Comparison of ENCODE assay signal across 8 cellular contexts in genomic region chr14:20683896-20684661, GRCh38. TPM values are rescaled to one million over a fixed set of nuclear protein-coding genes. Genes with fewer than 3 reads are reported as not detected.
A peak's percentile ranks its signal among the peaks of the same experiment; 100 is the strongest.
DNase-seq lines count a peak whose midpoint lies in the region; ATAC-seq, FAIRE-seq and TF ChIP-seq lines count a peak whose summit lies in the region.

RNASE4 (plus strand) TSS chr14:20684560; CDS start chr14:20699372, 14,812 bp downstream.

- H3K4me3 Mint-ChIP-seq in activated CD4-positive, alpha-beta memory T cell treated with anti-CD3 and anti-CD28 coated beads, Interleukin-2, amount 10 ng/mL, durations not matched to agents 7 days and 5 days = no peak within 1 kb of the TSS

- no peaks in the 10 kb centered on the region for H3K9me3 Mint-ChIP-seq in activated CD4-positive, alpha-beta memory T cell treated with anti-CD3 and anti-CD28 coated beads, Interleukin-2, amount 10 ng/mL, durations not matched to agents 7 days and 5 days

- H3K27ac Mint-ChIP-seq in activated CD4-positive, alpha-beta memory T cell treated with anti-CD3 and anti-CD28 coated beads, Interleukin-2, amount 10 ng/mL, durations not matched to agents 7 days and 5 days = no peak within 1 kb of the TSS

- H3K27ac ChIP-seq in lower lobe of right lung = peak within 1 kb of the TSS; percentile 100

- no peaks in the 10 kb centered on the region for H3K36me3 Mint-ChIP-seq in activated CD4-positive, alpha-beta memory T cell treated with anti-CD3 and anti-CD28 coated beads, Interleukin-2, amount 10 ng/mL, durations not matched to agents 7 days and 5 days (ENCODE audit: low read depth)

- intact Hi-C loops in lower lobe of right lung (cut with DNase I) = no loop called here

- POLR2A ChIA-PET in activated CD4-positive, alpha-beta memory T cell treated with anti-CD3 and anti-CD28 coated beads, Interleukin-2, amount 10 ng/mL, durations not matched to agents 7 days and 5 days (lab: Charles Lee) = interaction anchor here (0.6 to 6.7 kb wide), 19 partner anchors 9 to 420 kb away, joined by 3 to 69 read pairs (median 5); partner anchors contain the start of genes APEX1, CCNB1IP1, OSGEP and PARP2

- no peaks in the 10 kb centered on the region for H3K27me3 Mint-ChIP-seq in activated CD4-positive, alpha-beta memory T cell treated with anti-CD3 and anti-CD28 coated beads, Interleukin-2, amount 10 ng/mL, durations not matched to agents 7 days and 5 days

- H3K4me3 ChIP-seq in lower lobe of right lung = peak within 1 kb of the TSS; percentile 81

- peak; percentile 39; the same call in 1 of the 2 replicates for TF ChIP-seq POLR2A in GM12892 (IDR thresholded peaks at IDR 0.05; ENCODE audit: low read depth, low read length)

- peaks cover 15% of the 10 kb centered on the region for H3K4me1 Mint-ChIP-seq in activated CD4-positive, alpha-beta memory T cell treated with anti-CD3 and anti-CD28 coated beads, Interleukin-2, amount 10 ng/mL, durations not matched to agents 7 days and 5 days

- no peaks in the 10 kb centered on the region for H3K27me3 ChIP-seq in lower lobe of right lung (ENCODE audit: low read depth)

- no peaks in the 10 kb centered on the region for H3K9me3 ChIP-seq in lower lobe of right lung

- peaks cover 4% of the 10 kb centered on the region for H3K36me3 ChIP-seq in lower lobe of right lung

- ATAC-seq in HG02840 (IDR thresholded peaks at IDR 0.05; ENCODE audit: low FRiP score, unreplicated experiment) (peak; percentile 39), lower lobe of right lung (peak; percentile 71 to 79), GM21447 (IDR thresholded peaks at IDR 0.05; ENCODE audit: unreplicated experiment) (no peak)

- FAIRE-seq in GM12892 (lab: Jason Lieb, UNC) = peak; percentile 67

- DNase-seq in GM12892 (ENCODE audit: insufficient read length) (peak; percentile 40), NCI-H526 (lab: John Stamatoyannopoulos, UW) (peak; percentile 72), ecto neural progenitor cell (ENCODE audit: low spot score) (peak; percentile 88), lower lobe of right lung (peak; percentile 93)
- peak; percentile 86 for DNase-seq in activated CD4-positive, alpha-beta memory T cell treated with anti-CD3 and anti-CD28 coated beads, Interleukin-2, amount 10 ng/mL, durations not matched to agents 7 days and 5 days
- DNase-seq in stimulated activated CD4-positive, alpha-beta T cell treated with anti-CD3 and anti-CD28 coated beads, Interleukin-4, amount 100 ng/mL, for 4 hours = peak; percentile 77 to 78

- H3K4me1 ChIP-seq in lower lobe of right lung = peaks cover 49% of the 10 kb centered on the region

- CTCF ChIA-PET in activated CD4-positive, alpha-beta memory T cell treated with anti-CD3 and anti-CD28 coated beads, Interleukin-2, amount 10 ng/mL, durations not matched to agents 7 days and 5 days (lab: Charles Lee) = interaction anchor here (0.9 to 13.8 kb wide), 7 partner anchors 8 to 341 kb away, joined by 3 to 179 read pairs (median 7); partner anchors contain the start of gene PARP2

- TF ChIP-seq CTCF in lower lobe of right lung (IDR thresholded peaks at IDR 0.05) = no peak

RNA-seq across cellular contexts. Expression of gene RNASE4, which starts in this region (rescaled TPM):
- polyA plus RNA-seq in GM12892 (2012; ENCODE audit: missing spikeins) = 1.8 TPM
- total RNA-seq in activated CD4-positive, alpha-beta memory T cell treated with anti-CD3 and anti-CD28 coated beads, Interleukin-2, amount 10 ng/mL, durations not matched to agents 7 days and 5 days = 1 to 10 TPM; 2.7 to 4.7 TPM
- total RNA-seq in lower lobe of right lung = 41.0 TPM

Comparison
In these comparisons a context has a peak if more than half of its experiments do, and no peak if none do; other contexts are left out.
1. DNase-seq: peak in every context shown above with its lines; median percentile 93 in lower lobe of right lung; 88 in ecto neural progenitor cell; 86 in activated CD4-positive, alpha-beta memory T cell treated with anti-CD3 and anti-CD28 coated beads, Interleukin-2, amount 10 ng/mL, durations not matched to agents 7 days and 5 days; 78 in stimulated activated CD4-positive, alpha-beta T cell treated with anti-CD3 and anti-CD28 coated beads, Interleukin-4, amount 100 ng/mL, for 4 hours; 72 in NCI-H526; 40 in GM12892.